Comparison of ENCODE assay signal across 19 cellular contexts in genomic region chr22:43800970-43801369, GRCh38. TPM values are rescaled to one million over a fixed set of nuclear protein-coding genes. Genes with fewer than 3 reads are reported as not detected.
A peak's percentile ranks its signal among the peaks of the same experiment; 100 is the strongest.
DNase-seq lines count a peak whose midpoint lies in the region; ATAC-seq, FAIRE-seq and TF ChIP-seq lines count a peak whose summit lies in the region.
"Had no signal": no experiment of that assay in that cellular context is flagged by ENCODE, and none has a peak within 500 bp of the region (broad histone marks: within the 10 kb centered on the region; RNA-seq: fewer than 3 reads in every experiment).

No MANE protein-coding gene starts in this region.

- no peak overlapping the region for H3K4me3 ChIP-seq in GM12878
- H3K4me3 ChIP-seq: A549; BLaER1 treated with 17β-estradiol and CSF1 and Interleukin-3, amounts not matched to agents 10 nM and 100 nM had no signal

- TF ChIP-seq EP300 in GM12878 (IDR thresholded peaks at IDR 0.05; ENCODE audit: borderline replicate concordance in 1 of 2, control insufficient read depth in 1 of 2, low read depth in 2 of 2, low read length in 2 of 2) = no peak

- no peak overlapping the region for H3K9ac ChIP-seq in GM12878 (ENCODE audit: control insufficient read depth, insufficient read depth, low read length)
- H3K9ac ChIP-seq: BLaER1 treated with 17β-estradiol and CSF1 and Interleukin-3, amounts not matched to agents 10 nM and 100 nM had no signal

- SMC1A ChIA-PET in GM12878 (lab: Charles Lee; ENCODE audit: uncharacterized antibody, unreplicated experiment) = no interaction called here

- in situ Hi-C loops in GM12878 (cut with MboI) = no loop called here

- CTCF ChIA-PET in GM12878 (lab: Yijun Ruan, JAX) = interaction anchor here (1.4 kb wide), 1 partner anchor 82 kb away, joined by 5 read pairs; no protein-coding TSS in a partner anchor

- peaks cover 4% of the 10 kb centered on the region for H3K9me3 ChIP-seq in GM12878 (replicated peaks; ENCODE audit: control insufficient read depth, insufficient read depth, low read length)
- H3K9me3 ChIP-seq: Caco-2 had no signal

- BruUV-seq in GM12878 (replicated peaks; lab: Mats Ljungman, UMichigan) = no TSS peak

- no peaks in the 10 kb centered on the region for H4K20me1 ChIP-seq in GM12878 (ENCODE audit: control insufficient read depth, insufficient read depth)
- H4K20me1 ChIP-seq: BLaER1 treated with 17β-estradiol and CSF1 and Interleukin-3, amounts not matched to agents 10 nM and 100 nM had no signal

- H3K36me3 ChIP-seq in GM12878 (ENCODE audit: control insufficient read depth in 2 of 2, insufficient read depth in 2 of 2, low read length in 1 of 2) = no peaks in the 10 kb centered on the region
- H3K36me3 ChIP-seq: BLaER1 treated with 17β-estradiol and CSF1 and Interleukin-3, amounts not matched to agents 10 nM and 100 nM had no signal

- H3K4me2 ChIP-seq in GM12878 (ENCODE audit: control insufficient read depth, insufficient read depth) = no peak overlapping the region
- H3K4me2 ChIP-seq: A549; BLaER1 treated with 17β-estradiol and CSF1 and Interleukin-3, amounts not matched to agents 10 nM and 100 nM had no signal

- H3K4me1 ChIP-seq in GM12878 (ENCODE audit: control insufficient read depth, insufficient read depth, low read length) = peaks cover 26% of the 10 kb centered on the region
- H3K4me1 ChIP-seq: A549, Caco-2 had no signal

- RAD21 ChIA-PET in GM12878 (lab: Charles Lee; ENCODE audit: unreplicated experiment) = no interaction called here

- TF ChIP-seq RAD21 in GM12878 (IDR thresholded peaks at IDR 0.05; ENCODE audit: insufficient read depth, low read depth, low read length) = no peak

- peak; percentile 9 for FAIRE-seq in GM18507 (lab: Jason Lieb, UNC)
- FAIRE-seq in GM12878 (lab: Jason Lieb, UNC) = no peak
- peak; percentile 87 for FAIRE-seq in islet of Langerhans (lab: Jason Lieb, UNC)
- FAIRE-seq: A549, D721Med, G401.6, GM12892 had no signal

- POLR2A ChIA-PET in GM12878 (lab: Charles Lee) = interaction anchor here (1.2 kb wide), 1 partner anchor 11 kb away, joined by 4 read pairs; the partner anchor contains the start of gene EFCAB6

- no peaks in the 10 kb centered on the region for H3K27me3 ChIP-seq in GM12878 (replicated peaks in 1 of 2; ENCODE audit: control insufficient read depth in 2 of 2, insufficient read depth in 2 of 2, low read length in 1 of 2)
- H3K27me3 ChIP-seq: BLaER1 treated with 17β-estradiol and CSF1 and Interleukin-3, amounts not matched to agents 10 nM and 100 nM had no signal

- no peak for ATAC-seq in GM12878
- ATAC-seq: A549; CD8-positive, alpha-beta T cell had no signal

- intact Hi-C loops in GM12878 (cut with micrococcal nuclease; ENCODE audit: unreplicated experiment) = no loop called here

- no peak for DNase-seq in GM18507 (ENCODE audit: extremely low spot score, insufficient read length, low read depth)
- no peak for DNase-seq in GM12878 (ENCODE audit: low read depth, low spot score)
- DNase-seq in SW480 (ENCODE audit: low spot score) = no peak
- DNase-seq in globus pallidus (ENCODE audit: low spot score) = no peak
- DNase-seq: AML-193; Caco-2; Calu3; CD4-positive, alpha-beta T cell; CD8-positive, alpha-beta T cell; DMS79 treated with DMSO at 0.1 percent for 48 hours; GF-D8 had no signal

- H2AFZ ChIP-seq in GM12878 (ENCODE audit: control insufficient read depth, low read depth, low read length) = no peak overlapping the region

- no peak for TF ChIP-seq CTCF in GM12878 (IDR thresholded peaks at IDR 0.05 in 2 of 3, conservative IDR thresholded peaks at IDR 0.05 in 1 of 3; ENCODE audit: control insufficient read depth in 2 of 3, extremely low read depth in 1 of 3, insufficient read depth in 1 of 3, low read depth in 3 of 3, low read length in 3 of 3)

- no peak overlapping the region for H3K27ac ChIP-seq in GM12878 (ENCODE audit: control insufficient read depth, insufficient read depth)
- H3K27ac ChIP-seq: 22Rv1; A549; BLaER1 treated with 17β-estradiol and CSF1 and Interleukin-3, amounts not matched to agents 10 nM and 100 nM; C4-2B had no signal

- no peak for TF ChIP-seq POLR2A in GM12878 (IDR thresholded peaks at IDR 0.05; ENCODE audit: low read depth, low read length)

- 76% methylated on average over 1 of the region's 1 CpG for WGBS in GM12878 (ENCODE audit: insufficient coverage, insufficient replicate concordance, low lambda C conversion rate, missing lambda C conversion rate)

- no peaks in the 10 kb centered on the region for H3K79me2 ChIP-seq in GM12878 (ENCODE audit: control insufficient read depth, insufficient read depth, low read length)

TF ChIP-seq in GM12878, 131 proteins besides CTCF, POLR2A, EP300 and RAD21:
- TF ChIP-seq ZNF622 (IDR thresholded peaks at IDR 0.05) (no peak), HCFC1 (IDR thresholded peaks at IDR 0.05; ENCODE audit: low read length) (no peak), MAX (IDR thresholded peaks at IDR 0.05; ENCODE audit: low read depth, low read length) (no peak), ZNF217 (IDR thresholded peaks at IDR 0.05) (0 out of 2 replicates have a peak, but pooled peaks have one; percentile 18)

RNA-seq across cellular contexts. Expression of gene EFCAB6, which starts 11.1 kb away (rescaled TPM):
- total RNA-seq in GM12878 (2013; cell fraction: nucleolus; rRNA removed) = 2.5 and 4.1 TPM in 2 replicates
- total RNA-seq in GM12878 (2014; rRNA removed) (0.05 and 0.06 TPM in 2 replicates), GM12878 (2014; rRNA removed; fragmentation: Illumina TruSeq; extraction: Trizol) (0.13 and 0.18 TPM in 2 replicates), GM12878 (2021) (0.16 and 0.36 TPM in 2 replicates)
- not detected for polyA plus RNA-seq in GM12878 (2011; ENCODE audit: low read depth)
- polyA plus RNA-seq in GM12878 (2011; rRNA removed) (0.42 and 0.92 TPM in 2 replicates), GM12878 (2014; fragmentation: Illumina TruSeq; extraction: Trizol) (0.25 and 0.35 TPM in 2 replicates), GM12878 (2014; fragmentation: Nextera tagmentation; extraction: Ambion mirVana) (under 1 TPM; 0.05 to 0.08 TPM), GM12878 (2014; rRNA removed) (0.10 and 0.33 TPM in 2 replicates), GM12878 (2016; fragmentation: Nextera tagmentation; extraction: Ambion mirVana) (under 1 TPM; 0.30 to 0.42 TPM)
- polyA plus RNA-seq in GM12878 (2011; cell fraction: cytosol; rRNA removed) = 0.15 and 0.16 TPM in 2 replicates
- polyA plus RNA-seq in GM12878 (2011; cell fraction: nucleus; rRNA removed) = 0.42 and 0.54 TPM in 2 replicates
- polyA plus RNA-seq in GM12878 (2012) = 0.12 and 0.13 TPM in 2 replicates
- 0.21 and 0.44 TPM in 2 replicates for polyA minus RNA-seq in GM12878 (2011; rRNA and poly(A)+ RNA removed)
- 0.62 TPM in 1 of 2 replicates, not detected in the other for polyA minus RNA-seq in GM12878 (2011; cell fraction: cytosol; rRNA and poly(A)+ RNA removed)
- 0.86 and 1.1 TPM in 2 replicates for polyA minus RNA-seq in GM12878 (2011; cell fraction: nucleus; rRNA and poly(A)+ RNA removed)
- total RNA-seq: Caco-2 had no signal
